ENCODE assay signal across 30 cellular contexts in the genomic region with DNA sequence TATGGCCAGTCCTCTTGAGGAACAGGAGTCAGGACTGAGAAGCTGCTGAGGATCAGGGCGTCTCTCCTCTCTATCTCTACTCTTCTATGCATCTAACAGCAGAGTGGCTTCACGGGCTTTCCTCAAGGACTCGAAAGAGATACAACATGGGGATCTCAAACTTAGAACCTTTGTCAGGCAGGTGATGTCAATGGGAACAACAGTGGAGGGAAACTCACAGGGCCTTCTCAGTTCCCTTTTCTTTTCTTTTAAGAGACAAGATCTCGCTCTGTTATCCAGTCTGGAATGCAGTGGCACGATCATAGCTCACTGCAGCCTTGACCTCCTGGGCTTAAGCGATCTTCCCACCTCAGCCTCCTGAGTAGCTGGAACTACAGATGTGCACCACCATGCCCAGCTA.
"Had no signal": no experiment of that assay in that cellular context is flagged by ENCODE, and none has a peak within 500 bp of the region (broad histone marks: within the 10 kb centered on the region; RNA-seq: fewer than 3 reads in every experiment).

No MANE protein-coding gene starts in this region.

- ATAC-seq: naive thymus-derived CD8-positive, alpha-beta T cell; natural killer cell treated with Interleukin-12 subunit alpha and Interleukin-12 subunit beta and Interleukin-15 and Interleukin-18, amount 100 ng/mL, for 72 hours; psoas muscle; right cardiac atrium; right lobe of liver; stimulated activated naive CD8-positive, alpha-beta T cell treated with anti-CD3 and anti-CD28 coated beads, Interleukin-15, amount 100 ng/mL, for 72 hours; stimulated activated naive CD8-positive, alpha-beta T cell treated with anti-CD3 and anti-CD28 coated beads, Interleukin-15, Interleukin-2, amounts not matched to agents 100 U/mL and 50 U/mL, for 24 hours; upper lobe of right lung had no signal

- H3K9me3 ChIP-seq: ovary, psoas muscle, right lobe of liver, sigmoid colon, suprapubic skin, testis, tibial artery, transverse colon, upper lobe of right lung, uterus had no signal

- H3K27me3 ChIP-seq: ovary, right lobe of liver, sigmoid colon, testis, transverse colon, uterus had no signal

- H3K27ac ChIP-seq: ovary, parathyroid adenoma, psoas muscle, right lobe of liver, sigmoid colon, suprapubic skin, testis, tibial artery, transverse colon, upper lobe of right lung, uterus had no signal

- H3K4me3 Mint-ChIP-seq: naive thymus-derived CD8-positive, alpha-beta T cell; natural killer cell treated with Interleukin-12 subunit alpha and Interleukin-12 subunit beta and Interleukin-15 and Interleukin-18, amount 100 ng/mL, for 72 hours; nephron progenitor cell; neural crest cell; stimulated activated effector memory CD8-positive, alpha-beta T cell treated with anti-CD3 and anti-CD28 coated beads, Interleukin-12 subunit alpha, Interleukin-12 subunit beta, amount 100 ng/mL, for 72 hours; stimulated activated naive CD8-positive, alpha-beta T cell treated with anti-CD3 and anti-CD28 coated beads, Interleukin-15, amount 100 ng/mL, for 72 hours; type B pancreatic cell had no signal

- H2AFZ ChIP-seq: parathyroid adenoma had no signal

- H3K9ac ChIP-seq: parathyroid adenoma had no signal

- H3K36me3 ChIP-seq: ovary, right lobe of liver, sigmoid colon, suprapubic skin, tibial artery, transverse colon, upper lobe of right lung, uterus had no signal

- H3K4me3 ChIP-seq: ovary, psoas muscle, right lobe of liver, sigmoid colon, suprapubic skin, testis, tibial artery, transverse colon, upper lobe of right lung, uterus had no signal

- H3K36me3 Mint-ChIP-seq: naive thymus-derived CD8-positive, alpha-beta T cell; natural killer cell treated with Interleukin-12 subunit alpha and Interleukin-12 subunit beta and Interleukin-15 and Interleukin-18, amount 100 ng/mL, for 72 hours; stimulated activated effector memory CD8-positive, alpha-beta T cell treated with anti-CD3 and anti-CD28 coated beads, Interleukin-12 subunit alpha, Interleukin-12 subunit beta, amount 100 ng/mL, for 72 hours; type B pancreatic cell had no signal

- H3K9me3 Mint-ChIP-seq: natural killer cell treated with Interleukin-12 subunit alpha and Interleukin-12 subunit beta and Interleukin-15 and Interleukin-18, amount 100 ng/mL, for 72 hours; neural crest cell; stimulated activated effector memory CD8-positive, alpha-beta T cell treated with anti-CD3 and anti-CD28 coated beads, Interleukin-12 subunit alpha, Interleukin-12 subunit beta, amount 100 ng/mL, for 72 hours; stimulated activated naive CD8-positive, alpha-beta T cell treated with anti-CD3 and anti-CD28 coated beads, Interleukin-15, amount 100 ng/mL, for 72 hours; type B pancreatic cell had no signal

- H3K79me2 ChIP-seq: parathyroid adenoma had no signal

- H3K27ac Mint-ChIP-seq: naive thymus-derived CD8-positive, alpha-beta T cell; natural killer cell treated with Interleukin-12 subunit alpha and Interleukin-12 subunit beta and Interleukin-15 and Interleukin-18, amount 100 ng/mL, for 72 hours; nephron progenitor cell; progenitor cell of endocrine pancreas; stimulated activated effector memory CD8-positive, alpha-beta T cell treated with anti-CD3 and anti-CD28 coated beads, Interleukin-12 subunit alpha, Interleukin-12 subunit beta, amount 100 ng/mL, for 72 hours; stimulated activated naive CD8-positive, alpha-beta T cell treated with anti-CD3 and anti-CD28 coated beads, Interleukin-15, amount 100 ng/mL, for 72 hours; type B pancreatic cell had no signal

- FAIRE-seq: small intestine had no signal

- DNase-seq: naive thymus-derived CD8-positive, alpha-beta T cell; nephron progenitor cell; occipital lobe; ovary; posterior cingulate gyrus; psoas muscle; right cardiac atrium; right lobe of liver; sigmoid colon; small intestine; stimulated activated CD4-positive, alpha-beta T cell treated with anti-CD3 and anti-CD28 coated beads, Interleukin-15, amount 100 ng/mL, for 24 hours; stimulated activated CD4-positive, alpha-beta T cell treated with anti-CD3 and anti-CD28 coated beads, Interleukin-2, amount 100 ng/mL, for 24 hours; stimulated activated CD4-positive, alpha-beta T cell treated with anti-CD3 and anti-CD28 coated beads, Interleukin-2, amount 100 ng/mL, for 48 hours; stimulated activated CD4-positive, alpha-beta T cell treated with anti-CD3 and anti-CD28 coated beads, Interleukin-4, amount 100 ng/mL, for 24 hours; stimulated activated naive CD4-positive, alpha-beta T cell; stimulated activated naive CD8-positive, alpha-beta T cell treated with anti-CD3 and anti-CD28 coated beads, Interleukin-15, amount 100 ng/mL, for 72 hours; stimulated activated naive CD8-positive, alpha-beta T cell treated with anti-CD3 and anti-CD28 coated beads, Interleukin-15, Interleukin-2, amounts not matched to agents 100 U/mL and 50 U/mL, for 24 hours; substantia nigra; testis; tibial artery; transverse colon; upper lobe of right lung; uterus had no signal

- H3K4me1 ChIP-seq: parathyroid adenoma, psoas muscle, right lobe of liver, sigmoid colon, suprapubic skin, testis, tibial artery, transverse colon, upper lobe of right lung, uterus had no signal

- H3K4me1 Mint-ChIP-seq: naive thymus-derived CD8-positive, alpha-beta T cell; nephron progenitor cell; stimulated activated naive CD8-positive, alpha-beta T cell treated with anti-CD3 and anti-CD28 coated beads, Interleukin-15, amount 100 ng/mL, for 72 hours had no signal
